Comparison of ENCODE assay signal across 8 cellular contexts in genomic region chr5:35617060-35617434, GRCh38. TPM values are rescaled to one million over a fixed set of nuclear protein-coding genes. Genes with fewer than 3 reads are reported as not detected.
DNase-seq lines count a peak whose midpoint lies in the region; ATAC-seq, FAIRE-seq and TF ChIP-seq lines count a peak whose summit lies in the region.

No MANE protein-coding gene starts in this region.

- no peak for FAIRE-seq in pancreas (lab: Jason Lieb, UNC)

- no peak for TF ChIP-seq POLR2A in esophagus squamous epithelium (IDR thresholded peaks at IDR 0.05)

- peaks cover 0 to 19% (median 7%) of the 10 kb centered on the region in 4 donors for H3K4me1 Mint-ChIP-seq in CD4-positive, CD25-positive, alpha-beta regulatory T cell

- peak overlapping the region; percentile 35 for H3K4me3 ChIP-seq in CD4-positive, CD25-positive, alpha-beta regulatory T cell (ENCODE audit: low read depth, low read length)
- H3K4me3 ChIP-seq in esophagus squamous epithelium: peak overlapping the region in 3 of 4 donors; percentile 66 to 84 (median 75)
- peak overlapping the region in 3 of 4 donors; percentile 56 to 88 (median 82) for H3K4me3 ChIP-seq in pancreas

- no peaks in the 10 kb centered on the region for H3K36me3 Mint-ChIP-seq in CD4-positive, CD25-positive, alpha-beta regulatory T cell

- H3K4me3 Mint-ChIP-seq in CD4-positive, CD25-positive, alpha-beta regulatory T cell: peak overlapping the region; percentile 71 to 91 (median 84)

- WGBS in esophagus squamous epithelium, 2 donors: 47 to 60% methylated on average over 3 of the region's 3 CpGs
- 52% methylated on average over 3 of the region's 3 CpGs for WGBS in pancreas, 2 donors

- no peaks in the 10 kb centered on the region for H3K36me3 ChIP-seq in CD4-positive, CD25-positive, alpha-beta regulatory T cell (ENCODE audit: control insufficient read depth, insufficient read depth, low read length)
- H3K36me3 ChIP-seq in esophagus squamous epithelium (no peaks in the 10 kb centered on the region), pancreas (no peaks in the 10 kb centered on the region)

- peak overlapping the region; percentile 92 to 94 (median 93) for H3K27ac Mint-ChIP-seq in CD4-positive, CD25-positive, alpha-beta regulatory T cell

- H3K9me3 ChIP-seq in CD4-positive, CD25-positive, alpha-beta regulatory T cell (ENCODE audit: control insufficient read depth in 2 of 2, low read length in 2 of 2): peaks cover 0 to 2% of the 10 kb centered on the region in 2 experiments
- no peaks in the 10 kb centered on the region for H3K9me3 ChIP-seq in esophagus squamous epithelium
- H3K9me3 ChIP-seq in pancreas: no peaks in the 10 kb centered on the region

- H3K9me3 Mint-ChIP-seq in CD4-positive, CD25-positive, alpha-beta regulatory T cell: peaks cover 0 to 8% (median 4%) of the 10 kb centered on the region in 7 donors

- no peak for TF ChIP-seq CTCF in RWPE1 (conservative IDR thresholded peaks at IDR 0.05; ENCODE audit: low read depth)
- no peak for TF ChIP-seq CTCF in esophagus squamous epithelium (IDR thresholded peaks at IDR 0.05)
- TF ChIP-seq CTCF in pancreas (IDR thresholded peaks at IDR 0.05): no peak

- ATAC-seq in CD4-positive, CD25-positive, alpha-beta regulatory T cell (ENCODE audit: low read depth in 2 of 2): no peak
- no peak for ATAC-seq in pancreas
- no peak for ATAC-seq in HG02798 (IDR thresholded peaks at IDR 0.05; ENCODE audit: poor library complexity, unreplicated experiment)
- ATAC-seq in GM19395 (IDR thresholded peaks at IDR 0.05; ENCODE audit: unreplicated experiment): no peak

- CTCF ChIA-PET in RWPE1 (lab: Yijun Ruan, JAX): interaction anchor here (0.6 to 1.1 kb wide), 6 partner anchors 21 to 930 kb away, joined by 3 to 6 read pairs (median 3); no protein-coding TSS in a partner anchor

- DNase-seq in CD4-positive, CD25-positive, alpha-beta regulatory T cell: no peak
- DNase-seq in RWPE1 (ENCODE audit: low spot score) (no peak), esophagus squamous epithelium (lab: John Stamatoyannopoulos, UW) (no peak), pancreas (no peak), inferior parietal cortex (ENCODE audit: extremely low spot score) (no peak), DMS153 treated with DMSO at 0.1 percent for 48 hours (lab: John Stamatoyannopoulos, UW; ENCODE audit: unreplicated experiment) (no peak)

- peaks cover 18% of the 10 kb centered on the region for H3K27me3 Mint-ChIP-seq in CD4-positive, CD25-positive, alpha-beta regulatory T cell

- H3K4me1 ChIP-seq in CD4-positive, CD25-positive, alpha-beta regulatory T cell (ENCODE audit: control insufficient read depth, insufficient read depth, low read length, poor library complexity, severe bottlenecking): peaks cover 8% of the 10 kb centered on the region
- H3K4me1 ChIP-seq in esophagus squamous epithelium (peaks cover 4 to 18% (median 7%) of the 10 kb centered on the region in 3 donors), pancreas (peaks cover 0 to 4% (median 4%) of the 10 kb centered on the region in 3 donors)

- H3K27ac ChIP-seq in CD4-positive, CD25-positive, alpha-beta regulatory T cell (ENCODE audit: insufficient read depth, low read length, poor library complexity, severe bottlenecking): peak overlapping the region; percentile 29
- peak overlapping the region; percentile 48 for H3K27ac ChIP-seq in RWPE1
- peak overlapping the region in 1 of 4 donors; percentile 46 for H3K27ac ChIP-seq in esophagus squamous epithelium
- peak overlapping the region in 1 of 4 donors; percentile 24 for H3K27ac ChIP-seq in pancreas

- intact Hi-C loops in esophagus squamous epithelium (cut with DNase I): loop anchor here (10.0 kb wide), 1 partner anchor 308 kb away; no protein-coding TSS in a partner anchor
- intact Hi-C loops in pancreas (cut with DNase I): no loop called here

- POLR2A ChIA-PET in RWPE1 (lab: Yijun Ruan, JAX; ENCODE audit: low non-redundant PET): no interaction called here

- peaks cover 5% of the 10 kb centered on the region for H3K27me3 ChIP-seq in CD4-positive, CD25-positive, alpha-beta regulatory T cell (ENCODE audit: control insufficient read depth, insufficient read depth, low read length)
- H3K27me3 ChIP-seq in esophagus squamous epithelium (no peaks in the 10 kb centered on the region), pancreas (no peaks in the 10 kb centered on the region)

RNA-seq across cellular contexts. Expression of gene SPEF2, which starts 0.6 kb away (rescaled TPM):
- total RNA-seq in CD4-positive, CD25-positive, alpha-beta regulatory T cell: 0.86 TPM
- polyA plus RNA-seq in CD4-positive, CD25-positive, alpha-beta regulatory T cell: 1 to 10 TPM in 3 of 4 donors, under 1 TPM in 1; 0.75 to 4.4 (median 1.6) TPM
- 1 to 10 TPM; 1.2 to 6.1 (median 3.0) TPM for total RNA-seq in esophagus squamous epithelium
- 1 to 10 TPM; 4.1 to 8.3 (median 6.2) TPM for total RNA-seq in pancreas
- polyA plus RNA-seq in pancreas: 10 to 100 TPM in 1 of 2 donors, 1 to 10 TPM in 1; 4.8 to 11.8 TPM
